ENCODE assay signal across 8 cellular contexts in genomic region chr20:48722737-48723191, GRCh38.
A peak's percentile ranks its signal among the peaks of the same experiment; 100 is the strongest.
DNase-seq lines count a peak whose midpoint lies in the region; ATAC-seq and TF ChIP-seq lines count a peak whose summit lies in the region.

No MANE protein-coding gene starts in this region.

- TF ChIP-seq CTCF in right atrium auricular region (IDR thresholded peaks at IDR 0.05): no peak

- POLR2A ChIA-PET in activated CD8-positive, alpha-beta T cell treated with anti-CD3 and anti-CD28 coated beads, Interleukin-2, amount 10 ng/mL, durations not matched to agents 7 days and 5 days (lab: Charles Lee): interaction anchor here (0.8 to 1.4 kb wide), 4 partner anchors 14 to 96 kb away, joined by 3 to 6 read pairs (median 4); no protein-coding TSS in a partner anchor

- CTCF ChIA-PET in activated CD8-positive, alpha-beta T cell treated with anti-CD3 and anti-CD28 coated beads, Interleukin-2, amount 10 ng/mL, durations not matched to agents 7 days and 5 days (lab: Charles Lee): interaction anchor here (0.8 to 1.1 kb wide), 2 partner anchors 15 to 25 kb away, joined by 3 read pairs; no protein-coding TSS in a partner anchor

- no peaks in the 10 kb centered on the region for H3K36me3 ChIP-seq in right atrium auricular region

- H3K9me3 Mint-ChIP-seq in T-helper 2 cell treated with Interferon-gamma antibody and Interleukin-4, amounts not matched to agents 5 μg/mL and 100 μg/mL, for 36 hours: no peaks in the 10 kb centered on the region
- no peaks in the 10 kb centered on the region for H3K9me3 Mint-ChIP-seq in activated CD8-positive, alpha-beta T cell treated with anti-CD3 and anti-CD28 coated beads, Interleukin-2, amount 10 ng/mL, durations not matched to agents 7 days and 5 days (ENCODE audit: insufficient read depth)

- H3K27me3 Mint-ChIP-seq in T-helper 2 cell treated with Interferon-gamma antibody and Interleukin-4, amounts not matched to agents 5 μg/mL and 100 μg/mL, for 36 hours (ENCODE audit: low read depth): no peaks in the 10 kb centered on the region
- H3K27me3 Mint-ChIP-seq in activated CD8-positive, alpha-beta T cell treated with anti-CD3 and anti-CD28 coated beads, Interleukin-2, amount 10 ng/mL, durations not matched to agents 7 days and 5 days (ENCODE audit: low read depth): no peaks in the 10 kb centered on the region

- peaks cover 0 to 25% of the 10 kb centered on the region in 2 donors for H3K4me1 ChIP-seq in right atrium auricular region

- ATAC-seq in activated CD8-positive, alpha-beta T cell treated with anti-CD3 and anti-CD28 coated beads, Interleukin-2, amount 10 ng/mL, durations not matched to agents 7 days and 5 days: peak; percentile 12
- no peak for ATAC-seq in GM19397 (IDR thresholded peaks at IDR 0.05; ENCODE audit: unreplicated experiment)

- no peak overlapping the region for H3K4me3 Mint-ChIP-seq in T-helper 2 cell treated with Interferon-gamma antibody and Interleukin-4, amounts not matched to agents 5 μg/mL and 100 μg/mL, for 36 hours
- no peak overlapping the region for H3K4me3 Mint-ChIP-seq in activated CD8-positive, alpha-beta T cell treated with anti-CD3 and anti-CD28 coated beads, Interleukin-2, amount 10 ng/mL, durations not matched to agents 7 days and 5 days

- no peaks in the 10 kb centered on the region for H3K27me3 ChIP-seq in right atrium auricular region

- peaks cover 41% of the 10 kb centered on the region for H3K4me1 Mint-ChIP-seq in T-helper 2 cell treated with Interferon-gamma antibody and Interleukin-4, amounts not matched to agents 5 μg/mL and 100 μg/mL, for 36 hours (ENCODE audit: low read depth)
- H3K4me1 Mint-ChIP-seq in activated CD8-positive, alpha-beta T cell treated with anti-CD3 and anti-CD28 coated beads, Interleukin-2, amount 10 ng/mL, durations not matched to agents 7 days and 5 days (ENCODE audit: low read depth): peaks cover 89% of the 10 kb centered on the region

- H3K27ac ChIP-seq in right atrium auricular region (peak overlapping the region; percentile 36 to 64), temporal lobe (ENCODE audit: low read depth, low read length) (peak overlapping the region; percentile 100)

- peaks cover 35% of the 10 kb centered on the region for H3K36me3 Mint-ChIP-seq in T-helper 2 cell treated with Interferon-gamma antibody and Interleukin-4, amounts not matched to agents 5 μg/mL and 100 μg/mL, for 36 hours (ENCODE audit: low read depth)
- H3K36me3 Mint-ChIP-seq in activated CD8-positive, alpha-beta T cell treated with anti-CD3 and anti-CD28 coated beads, Interleukin-2, amount 10 ng/mL, durations not matched to agents 7 days and 5 days (ENCODE audit: low read depth): peaks cover 85% of the 10 kb centered on the region

- H3K27ac Mint-ChIP-seq in T-helper 2 cell treated with Interferon-gamma antibody and Interleukin-4, amounts not matched to agents 5 μg/mL and 100 μg/mL, for 36 hours: peak overlapping the region; percentile 66
- peak overlapping the region; percentile 89 for H3K27ac Mint-ChIP-seq in activated CD8-positive, alpha-beta T cell treated with anti-CD3 and anti-CD28 coated beads, Interleukin-2, amount 10 ng/mL, durations not matched to agents 7 days and 5 days

- no peak overlapping the region for H3K4me3 ChIP-seq in right atrium auricular region

- no peaks in the 10 kb centered on the region for H3K9me3 ChIP-seq in right atrium auricular region

- DNase-seq in T-helper 2 cell treated with Interferon-gamma antibody and Interleukin-4, amounts not matched to agents 5 μg/mL and 100 μg/mL, for 36 hours (ENCODE audit: low spot score): no peak
- no peak for DNase-seq in T-helper 2 cell
- no peak for DNase-seq in activated CD8-positive, alpha-beta T cell treated with anti-CD3 and anti-CD28 coated beads, Interleukin-2, amount 10 ng/mL, durations not matched to agents 7 days and 5 days
- peak; percentile 61 for DNase-seq in right atrium auricular region (ENCODE audit: low spot score)
- DNase-seq in NCI-H2227 (lab: John Stamatoyannopoulos, UW; ENCODE audit: unreplicated experiment): no peak
- no peak for DNase-seq in activated effector memory CD4-positive, alpha-beta T cell treated with Interleukin-2 at 50 U/mL for 16 hours
